In the genomic region with DNA sequence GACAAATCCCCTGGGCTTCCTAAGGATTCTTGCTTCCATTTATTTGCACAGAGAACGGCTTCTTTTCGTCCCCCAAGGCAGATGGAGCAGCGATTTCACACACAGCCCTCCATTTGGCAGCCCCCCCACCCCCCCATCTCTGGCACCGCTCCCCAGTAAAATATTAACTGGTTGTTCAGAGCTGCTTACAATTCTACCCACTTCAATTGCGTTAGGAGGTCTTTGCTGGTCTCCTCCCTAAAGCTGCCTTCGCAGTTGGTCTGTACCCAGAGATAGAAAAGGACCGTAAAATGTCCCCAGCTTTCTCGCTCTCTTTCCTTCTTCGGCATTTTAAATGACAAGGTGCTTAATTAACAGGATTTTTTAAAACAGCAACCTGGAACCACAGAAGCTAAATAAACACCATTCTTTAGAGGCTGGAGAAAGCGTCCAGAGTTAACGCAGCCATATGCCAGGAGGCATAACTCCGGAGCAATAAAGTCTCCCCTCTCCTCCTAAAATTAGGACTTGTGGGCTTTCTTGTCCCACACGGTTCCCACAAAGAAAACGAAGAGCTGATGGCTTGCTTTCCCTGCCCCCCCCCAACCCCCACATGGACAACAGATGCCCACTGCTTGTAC, we compare ENCODE assay signal across 8 cellular contexts. TPM values are rescaled to one million over a fixed set of nuclear protein-coding genes. Genes with fewer than 3 reads are reported as not detected.
DNase-seq lines count a peak whose midpoint lies in the region; ATAC-seq, FAIRE-seq and TF ChIP-seq lines count a peak whose summit lies in the region.

No MANE protein-coding gene starts in this region.

- no peak for ATAC-seq in activated CD4-positive, CD25-positive, alpha-beta regulatory T cell treated with anti-CD3 and anti-CD28 coated beads, Interleukin-2, amount 50 U/mL, for 24 hours

- H3K4me1 ChIP-seq in SJCRH30 (peaks cover 58% of the 10 kb centered on the region), rectal smooth muscle tissue (ENCODE audit: control insufficient read depth, insufficient read depth, low read length) (peaks cover 79% of the 10 kb centered on the region)

- H3K9me3 ChIP-seq in SJCRH30 (replicated peaks) = no peaks in the 10 kb centered on the region

- peak overlapping the region; percentile 2 for H3K9ac ChIP-seq in rectal smooth muscle tissue (ENCODE audit: low read length)

- peaks cover 5% of the 10 kb centered on the region; the same call in 1 of the 2 replicates for H3K36me3 ChIP-seq in SJCRH30
- no peaks in the 10 kb centered on the region for H3K36me3 ChIP-seq in rectal smooth muscle tissue (ENCODE audit: control insufficient read depth, insufficient read depth, low read length)

- DNase-seq in GM12864 (ENCODE audit: low read depth) = no peak
- DNase-seq in SJCRH30 = no peak
- no peak for DNase-seq in fibroblast of pulmonary artery (ENCODE audit: low read depth)
- no peak for DNase-seq in urothelium cell line (ENCODE audit: low spot score)
- DNase-seq in iPS-NIHi7 (ENCODE audit: extremely low spot score) = no peak
- DNase-seq in GM03348 (ENCODE audit: low spot score) = no peak

- no peaks in the 10 kb centered on the region for H3K27me3 ChIP-seq in SJCRH30
- no peaks in the 10 kb centered on the region for H3K27me3 ChIP-seq in rectal smooth muscle tissue (ENCODE audit: control insufficient read depth, insufficient read depth, low read length)

- TF ChIP-seq CTCF in GM12864 (IDR thresholded peaks at IDR 0.05; ENCODE audit: low read depth, low read length, missing control alignments) = no peak
- TF ChIP-seq CTCF in fibroblast of pulmonary artery (IDR thresholded peaks at IDR 0.05; ENCODE audit: low read length, missing control alignments) = no peak

- H3K27ac ChIP-seq in SJCRH30 (peak overlapping the region; percentile 95), rectal smooth muscle tissue (ENCODE audit: low read depth, low read length) (peak overlapping the region; percentile 96)

- H3K4me3 ChIP-seq in GM12864 (ENCODE audit: low read depth, low read length) = peak overlapping the region; percentile 40
- peak overlapping the region; percentile 56 for H3K4me3 ChIP-seq in SJCRH30
- peak overlapping the region; percentile 2 for H3K4me3 ChIP-seq in fibroblast of pulmonary artery (replicated peaks; ENCODE audit: low read depth, low read length)
- H3K4me3 ChIP-seq in rectal smooth muscle tissue (ENCODE audit: low read length) = peak overlapping the region; percentile 1

- no peak for FAIRE-seq in urothelium cell line (lab: Jason Lieb, UNC)

RNA-seq across cellular contexts. Expression of a gene that starts 1.7 kb away (rescaled TPM):
- 45.4 and 45.8 TPM in 2 replicates for total RNA-seq in SJCRH30 (2014; rRNA removed; shearing (Covaris generic))

Comparison
In these comparisons a context has a peak if more than half of its experiments do, and no peak if none do; other contexts are left out.
1. H3K4me3 ChIP-seq: peak in every context shown above with its lines; median percentile 56 in SJCRH30; 40 in GM12864; 2 in fibroblast of pulmonary artery; 1 in rectal smooth muscle tissue.